In the genomic region with DNA sequence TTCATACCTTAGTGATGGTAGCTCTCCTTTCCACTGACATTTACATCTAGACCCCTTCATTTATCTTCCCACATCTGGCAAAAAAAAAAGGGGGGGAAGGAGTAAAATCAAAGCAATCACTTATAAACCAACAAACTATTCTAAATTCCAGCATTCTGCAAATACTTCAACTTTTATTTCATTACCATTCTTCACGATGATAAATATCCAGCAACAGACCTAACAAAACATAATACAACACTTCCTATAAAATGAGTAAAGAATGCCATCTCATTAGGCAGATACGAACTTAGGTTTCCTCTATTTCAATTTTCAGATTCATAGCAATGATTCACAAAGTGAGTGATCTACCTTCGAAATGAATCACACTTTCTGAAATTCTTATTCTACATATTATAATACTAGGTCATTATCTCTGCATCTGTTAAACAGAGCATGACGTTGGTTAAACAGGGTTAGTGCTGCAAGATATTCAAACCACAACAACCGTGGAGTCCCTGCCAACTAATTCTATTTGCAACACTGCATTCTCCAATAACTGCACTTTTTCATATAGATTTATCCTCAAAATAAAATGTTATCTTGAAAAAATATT, we compare ENCODE assay signal across 8 cellular contexts. TPM values are rescaled to one million over a fixed set of nuclear protein-coding genes. Genes with fewer than 3 reads are reported as not detected.
DNase-seq lines count a peak whose midpoint lies in the region; ATAC-seq and TF ChIP-seq lines count a peak whose summit lies in the region.

A gene with protein sequence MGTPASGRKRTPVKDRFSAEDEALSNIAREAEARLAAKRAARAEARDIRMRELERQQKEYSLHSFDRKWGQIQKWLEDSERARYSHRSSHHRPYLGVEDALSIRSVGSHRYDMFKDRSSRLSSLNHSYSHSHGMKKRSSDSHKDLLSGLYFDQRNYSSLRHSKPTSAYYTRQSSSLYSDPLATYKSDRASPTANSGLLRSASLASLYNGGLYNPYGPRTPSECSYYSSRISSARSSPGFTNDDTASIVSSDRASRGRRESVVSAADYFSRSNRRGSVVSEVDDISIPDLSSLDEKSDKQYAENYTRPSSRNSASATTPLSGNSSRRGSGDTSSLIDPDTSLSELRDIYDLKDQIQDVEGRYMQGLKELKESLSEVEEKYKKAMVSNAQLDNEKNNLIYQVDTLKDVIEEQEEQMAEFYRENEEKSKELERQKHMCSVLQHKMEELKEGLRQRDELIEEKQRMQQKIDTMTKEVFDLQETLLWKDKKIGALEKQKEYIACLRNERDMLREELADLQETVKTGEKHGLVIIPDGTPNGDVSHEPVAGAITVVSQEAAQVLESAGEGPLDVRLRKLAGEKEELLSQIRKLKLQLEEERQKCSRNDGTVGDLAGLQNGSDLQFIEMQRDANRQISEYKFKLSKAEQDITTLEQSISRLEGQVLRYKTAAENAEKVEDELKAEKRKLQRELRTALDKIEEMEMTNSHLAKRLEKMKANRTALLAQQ (minus strand): TSS at position 51 of the 595 bp plus-strand sequence. CDS start 25,599 bp downstream, outside the sequence.

- peaks cover 64% of the 10 kb centered on the region for H3K36me3 Mint-ChIP-seq in HFFc6 (ENCODE audit: low read depth)
- H3K36me3 Mint-ChIP-seq in effector memory CD8-positive, alpha-beta T cell (ENCODE audit: insufficient read depth), result peaks cover 11% of the 10 kb centered on the region

- peak within 1 kb of the TSS; percentile 86 for H3K27ac Mint-ChIP-seq in HFFc6
- peak within 1 kb of the TSS; percentile 81 to 86 for H3K27ac Mint-ChIP-seq in effector memory CD8-positive, alpha-beta T cell

- POLR2A ChIA-PET in RWPE1 (lab: Yijun Ruan, JAX; ENCODE audit: low non-redundant PET), result no interaction called here

- H3K27ac ChIP-seq in RWPE1 (peak within 1 kb of the TSS; percentile 97), mesodermal cell (ENCODE audit: low read depth, low read length, severe bottlenecking) (peak within 1 kb of the TSS; percentile 78), urinary bladder (ENCODE audit: low read depth) (no peak within 1 kb of the TSS)

- H3K4me1 Mint-ChIP-seq in HFFc6 (ENCODE audit: low read depth), result peaks cover 74% of the 10 kb centered on the region
- H3K4me1 Mint-ChIP-seq in effector memory CD8-positive, alpha-beta T cell (ENCODE audit: low read depth in 2 of 2), result peaks cover 23 to 54% of the 10 kb centered on the region in 2 donors

- peak within 1 kb of the TSS; percentile 91 for H3K4me3 Mint-ChIP-seq in HFFc6
- peak within 1 kb of the TSS; percentile 86 to 89 for H3K4me3 Mint-ChIP-seq in effector memory CD8-positive, alpha-beta T cell

- H3K9me3 ChIP-seq in mesodermal cell (ENCODE audit: control insufficient read depth, low read length), result no peaks in the 10 kb centered on the region

- H3K36me3 ChIP-seq in mesodermal cell (ENCODE audit: control insufficient read depth, insufficient read depth, low read length), result peaks cover 30% of the 10 kb centered on the region
- H3K36me3 ChIP-seq in urinary bladder (ENCODE audit: insufficient read depth), result no peaks in the 10 kb centered on the region

- H3K4me1 ChIP-seq in mesodermal cell (ENCODE audit: control insufficient read depth, insufficient read depth, low read length, poor library complexity, severe bottlenecking) (peaks cover 10% of the 10 kb centered on the region), urinary bladder (ENCODE audit: insufficient read depth) (no peaks in the 10 kb centered on the region)

- TF ChIP-seq CTCF in HFFc6 (IDR thresholded peaks at IDR 0.05), result no peak
- no peak for TF ChIP-seq CTCF in RWPE1 (conservative IDR thresholded peaks at IDR 0.05; ENCODE audit: low read depth)

- CTCF ChIA-PET in RWPE1 (lab: Yijun Ruan, JAX), result no interaction called here

- ATAC-seq in effector memory CD8-positive, alpha-beta T cell (replicated peaks), result peak; percentile 23

- WGBS in mesodermal cell (ENCODE audit: insufficient coverage in 2 of 2), 2 experiments, result 62 to 75% methylated on average over 2 to 4 of the region's 5 CpGs
- WGBS in urinary bladder, result 17% methylated on average over 5 of the region's 5 CpGs

- no peaks in the 10 kb centered on the region for H3K9me3 Mint-ChIP-seq in HFFc6
- H3K9me3 Mint-ChIP-seq in effector memory CD8-positive, alpha-beta T cell, result no peaks in the 10 kb centered on the region

- H3K27me3 Mint-ChIP-seq in HFFc6 (ENCODE audit: insufficient read depth), result no peaks in the 10 kb centered on the region; the same call in 1 of the 2 replicates
- H3K27me3 Mint-ChIP-seq in effector memory CD8-positive, alpha-beta T cell, result no peaks in the 10 kb centered on the region

- DNase-seq in EL (peak; percentile 85), HFFc6 (peak; percentile 85), RWPE1 (ENCODE audit: low spot score) (peak; percentile 34), NCI-H146 treated with DMSO at 0.1 percent for 48 hours (lab: John Stamatoyannopoulos, UW; ENCODE audit: unreplicated experiment) (no peak), DMS153 (lab: John Stamatoyannopoulos, UW) (no peak)
- DNase-seq in effector memory CD8-positive, alpha-beta T cell, result no peak

- H3K4me3 ChIP-seq in mesodermal cell (ENCODE audit: extremely low read depth, insufficient read depth, low read length, poor library complexity, severe bottlenecking) (peak within 1 kb of the TSS; percentile 93), urinary bladder (ENCODE audit: low read depth, low read length) (peak within 1 kb of the TSS; percentile 85)

RNA-seq across cellular contexts. Expression of the gene that starts here (rescaled TPM):
- total RNA-seq in HFFc6 (2021; fragmentation: NEBNext Ultra II Directional; extraction: Animal tissue kit (Norgen Biotek cat#: 25700)), result 100 to 1,000 TPM; 124 to 151 (median 134) TPM
- 34.4 TPM for polyA plus RNA-seq in mesodermal cell (2013, experiment 1 of 2)
- 39.8 TPM for polyA plus RNA-seq in mesodermal cell (2013, experiment 2 of 2)
- 51.0 TPM for total RNA-seq in urinary bladder
- 30.0 TPM for polyA plus RNA-seq in urinary bladder

Comparison
In these comparisons a context has a peak if more than half of its experiments do, and no peak if none do; other contexts are left out.
1. DNase-seq: peak in EL (single experiment), HFFc6 (single experiment) and RWPE1 (single experiment); none in effector memory CD8-positive, alpha-beta T cell (0 of 3), NCI-H146 treated with DMSO at 0.1 percent for 48 hours (single experiment) and DMS153 (single experiment).